In the genomic region with DNA sequence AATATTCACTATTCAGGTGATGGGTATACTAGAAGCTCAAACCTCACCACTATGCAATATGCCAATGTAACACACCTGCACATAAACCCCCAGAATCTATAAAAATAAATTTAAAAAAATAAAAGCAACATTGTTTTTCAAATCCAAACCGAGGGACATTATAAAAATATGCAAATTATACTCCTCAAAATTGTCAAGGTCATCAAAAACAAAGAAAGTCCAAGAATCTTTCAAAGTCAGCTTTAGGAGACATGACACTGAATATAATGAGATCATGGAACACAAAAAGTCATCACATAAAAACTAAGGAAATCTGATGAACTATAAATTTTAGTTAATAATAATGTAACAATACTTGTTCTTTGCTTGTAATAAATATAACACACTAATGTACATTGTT, we compare ENCODE assay signal across 1 cellular context.
TF ChIP-seq lines count a peak whose summit lies in the region.

No MANE protein-coding gene starts in this region.

TF ChIP-seq in A549, 52 proteins besides CTCF, POLR2A, EP300 and RAD21 (continued from another document):
- TF ChIP-seq, protein P1, sequence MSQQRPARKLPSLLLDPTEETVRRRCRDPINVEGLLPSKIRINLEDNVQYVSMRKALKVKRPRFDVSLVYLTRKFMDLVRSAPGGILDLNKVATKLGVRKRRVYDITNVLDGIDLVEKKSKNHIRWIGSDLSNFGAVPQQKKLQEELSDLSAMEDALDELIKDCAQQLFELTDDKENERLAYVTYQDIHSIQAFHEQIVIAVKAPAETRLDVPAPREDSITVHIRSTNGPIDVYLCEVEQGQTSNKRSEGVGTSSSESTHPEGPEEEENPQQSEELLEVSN (IDR thresholded peaks at IDR 0.05; ENCODE audit: borderline replicate concordance, low read depth), result no peak
